14 cellular contexts compared by ENCODE assay signal in the genomic region with DNA sequence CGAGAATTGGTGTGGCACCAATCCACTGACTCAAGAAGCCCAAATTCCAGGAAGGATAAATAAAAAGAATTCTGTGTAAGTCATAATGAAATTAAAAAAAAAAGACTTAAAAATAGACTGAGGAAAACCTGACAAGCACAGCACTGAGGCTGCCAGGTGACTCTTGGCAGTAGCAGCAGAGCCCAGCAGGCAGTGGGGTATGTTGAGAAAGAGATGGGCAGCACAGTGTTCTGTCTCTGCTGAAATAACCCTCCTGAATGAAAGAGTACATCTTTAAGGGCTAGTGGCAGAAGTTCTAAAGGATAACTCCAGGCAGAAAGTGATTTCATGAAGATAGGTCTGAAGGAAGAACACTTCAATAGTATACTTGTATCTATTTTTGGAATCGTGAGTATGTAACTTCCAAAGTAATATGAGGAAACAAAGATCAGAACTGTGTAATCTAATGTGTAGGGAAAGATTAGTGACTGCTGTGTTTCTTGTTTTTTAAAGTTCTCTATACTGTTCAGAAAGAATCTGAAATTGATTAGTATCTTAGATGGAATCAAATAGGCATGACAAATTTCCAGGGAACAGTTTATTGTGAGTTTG.
A peak's percentile ranks its signal among the peaks of the same experiment; 100 is the strongest.
DNase-seq lines count a peak whose midpoint lies in the region; ATAC-seq, FAIRE-seq and TF ChIP-seq lines count a peak whose summit lies in the region.
"Had no signal": no experiment of that assay in that cellular context is flagged by ENCODE, and none has a peak within 500 bp of the region (broad histone marks: within the 10 kb centered on the region; RNA-seq: fewer than 3 reads in every experiment).

No MANE protein-coding gene starts in this region.

- no peaks in the 10 kb centered on the region for H3K27me3 Mint-ChIP-seq in activated naive CD8-positive, alpha-beta T cell

- H3K9me3 Mint-ChIP-seq in activated naive CD8-positive, alpha-beta T cell (ENCODE audit: low read depth): no peaks in the 10 kb centered on the region

- ATAC-seq in PC-3: no peak
- ATAC-seq in pancreas: no peak
- ATAC-seq: esophagus mucosa had no signal

- peaks cover 39% of the 10 kb centered on the region for H3K36me3 Mint-ChIP-seq in activated naive CD8-positive, alpha-beta T cell

- H3F3A ChIP-seq in PC-3 (ENCODE audit: low read length, unreplicated experiment): no peaks in the 10 kb centered on the region

- H2AFZ ChIP-seq in hepatocyte (no peak overlapping the region), PC-3 (ENCODE audit: low read length) (no peak overlapping the region)
- H2AFZ ChIP-seq: PC-9 had no signal

- H3K4me2 ChIP-seq in hepatocyte: no peak overlapping the region
- no peak overlapping the region for H3K4me2 ChIP-seq in PC-3 (ENCODE audit: low read length)
- H3K4me2 ChIP-seq: PC-9 had no signal

- 93% methylated on average over 2 of the region's 2 CpGs for WGBS in hepatocyte (ENCODE audit: low lambda C conversion rate, missing lambda C conversion rate)
- 76 to 78% methylated on average over 2 of the region's 2 CpGs for WGBS in pancreas, 2 donors

- H4K20me1 ChIP-seq in hepatocyte (ENCODE audit: insufficient read depth, poor library complexity, severe bottlenecking) (peaks cover 14% of the 10 kb centered on the region), PC-3 (ENCODE audit: low read length) (0 out of 2 replicates have a peak, but pooled peaks cover 6% of the 10 kb centered on the region)

- H3K79me2 ChIP-seq in hepatocyte (peaks cover 90% of the 10 kb centered on the region), PC-3 (ENCODE audit: low read length) (peaks cover 18% of the 10 kb centered on the region)

- H3K4me3 ChIP-seq in hepatocyte (no peak overlapping the region), tibial artery (no peak overlapping the region), PC-3 (ENCODE audit: low read length) (no peak overlapping the region), pancreas (no peak overlapping the region)
- H3K4me3 ChIP-seq: PC-9 had no signal

- H3K27ac ChIP-seq in hepatocyte (peak overlapping the region; percentile 6), tibial artery (no peak overlapping the region), PC-3 (ENCODE audit: low read length) (no peak overlapping the region), pancreas (no peak overlapping the region)
- H3K27ac ChIP-seq: C4-2B, PC-9 had no signal

- H3K36me3 ChIP-seq in hepatocyte (replicated peaks; ENCODE audit: insufficient read depth, low read depth) (no peaks in the 10 kb centered on the region), tibial artery (peaks cover 42 to 53% (median 52%) of the 10 kb centered on the region in 3 donors), PC-3 (ENCODE audit: low read depth, low read length) (peaks cover 28% of the 10 kb centered on the region), pancreas (peaks cover 0 to 34% (median 24%) of the 10 kb centered on the region in 3 donors)

- H3K27ac Mint-ChIP-seq in activated naive CD8-positive, alpha-beta T cell: peak overlapping the region; percentile 98

- TF ChIP-seq CTCF in hepatocyte (IDR thresholded peaks at IDR 0.05; ENCODE audit: poor library complexity) (no peak), tibial artery (IDR thresholded peaks at IDR 0.05) (no peak), PC-3 (conservative IDR thresholded peaks at IDR 0.05; ENCODE audit: low read depth, low read length) (no peak), pancreas (IDR thresholded peaks at IDR 0.05) (no peak), GM10248 (IDR thresholded peaks at IDR 0.05; ENCODE audit: control extremely low read depth, extremely low read depth, low read depth, missing control alignments) (no peak)

- CTCF ChIA-PET in PC-3 (lab: Charles Lee): no interaction called here
- CTCF ChIA-PET in GM10248 (lab: Yijun Ruan, JAX): interaction anchor here (1.2 kb wide), 1 partner anchor 121 kb away, joined by 3 read pairs; no protein-coding TSS in a partner anchor

- POLR2A ChIA-PET in PC-3 (lab: Charles Lee; ENCODE audit: unreplicated experiment) (no interaction called here), GM10248 (lab: Yijun Ruan, JAX) (no interaction called here)

- no peaks in the 10 kb centered on the region for H3K9me2 ChIP-seq in hepatocyte (replicated peaks; ENCODE audit: insufficient read depth)
- H3K9me2 ChIP-seq in PC-3 (replicated peaks; ENCODE audit: low read length): no peaks in the 10 kb centered on the region

- H3K27me3 ChIP-seq in hepatocyte (no peaks in the 10 kb centered on the region), tibial artery (no peaks in the 10 kb centered on the region), PC-3 (ENCODE audit: low read length) (no peaks in the 10 kb centered on the region), pancreas (no peaks in the 10 kb centered on the region)

- peak overlapping the region; percentile 84 for H3K4me3 Mint-ChIP-seq in activated naive CD8-positive, alpha-beta T cell

- H3K9ac ChIP-seq in PC-3 (ENCODE audit: low read length): no peak overlapping the region

- H3K9me3 ChIP-seq in hepatocyte (ENCODE audit: low read depth) (no peaks in the 10 kb centered on the region), tibial artery (no peaks in the 10 kb centered on the region), PC-3 (ENCODE audit: low read length) (no peaks in the 10 kb centered on the region), pancreas (no peaks in the 10 kb centered on the region)

- peaks cover 92% of the 10 kb centered on the region for H3K4me1 Mint-ChIP-seq in activated naive CD8-positive, alpha-beta T cell (ENCODE audit: low read depth)

- intact Hi-C loops in tibial artery (cut with DNase I; ENCODE audit: low total_unique reads) (no loop called here), PC-3 (cut with micrococcal nuclease) (no loop called here), pancreas (cut with DNase I) (no loop called here)

- H3K4me1 ChIP-seq in hepatocyte (ENCODE audit: insufficient read depth) (no peaks in the 10 kb centered on the region), tibial artery (peaks cover 0 to 19% (median 2%) of the 10 kb centered on the region in 4 donors), PC-3 (ENCODE audit: insufficient read depth, low read length) (peaks cover 14% of the 10 kb centered on the region), pancreas (peaks cover 0 to 5% (median 2%) of the 10 kb centered on the region in 3 donors)

- FAIRE-seq in pancreas (lab: Jason Lieb, UNC): no peak
- FAIRE-seq: H54 had no signal

- DNase-seq in stimulated activated CD4-positive, alpha-beta T cell treated with anti-CD3 and anti-CD28 coated beads, Interleukin-15, amount 100 ng/mL, for 24 hours: peak; percentile 52
- DNase-seq in stimulated activated CD4-positive, alpha-beta T cell treated with anti-CD3 and anti-CD28 coated beads, Interleukin-4, amount 100 ng/mL, for 1 hour: no peak
- no peak for DNase-seq in hepatocyte (ENCODE audit: low spot score)
- DNase-seq in tibial artery: no peak
- DNase-seq in PC-3: no peak
- DNase-seq in pancreas: no peak
- no peak for DNase-seq in GM10248 (ENCODE audit: extremely low spot score)
- DNase-seq: NCI-H2029, nucleus accumbens, PC-9 had no signal

- no TSS peak for BruUV-seq in PC-3 (replicated peaks; lab: Mats Ljungman, UMichigan)
